Comparison of ENCODE assay signal across 1 cellular context in genomic region chr3:156554842-156555687, GRCh38.
A peak's percentile ranks its signal among the peaks of the same experiment; 100 is the strongest.
TF ChIP-seq lines count a peak whose summit lies in the region.

TSS of gene SSR3 (minus strand) at chr3:156555117. CDS start at chr3:156555089, 28 bp downstream.

TF ChIP-seq in HepG2, 621 proteins besides CTCF, POLR2A, EP300 and RAD21 (continued from another document and continues in another):
- TF ChIP-seq ZNF235 (CRISPR knock-in tag; IDR thresholded peaks at IDR 0.05; ENCODE audit: borderline replicate concordance): no peak
- no peak; the same call in 1 of the 2 replicates for TF ChIP-seq ZNF281 (CRISPR knock-in tag; IDR thresholded peaks at IDR 0.05; ENCODE audit: borderline replicate concordance)
- no peak; the same call in 1 of the 2 replicates for TF ChIP-seq ZBTB21 (CRISPR knock-in tag; IDR thresholded peaks at IDR 0.05)
- no peak for TF ChIP-seq ZNF207 (IDR thresholded peaks at IDR 0.05; ENCODE audit: borderline replicate concordance)
- TF ChIP-seq ZNF710 (CRISPR knock-in tag; IDR thresholded peaks at IDR 0.05; ENCODE audit: borderline replicate concordance): 0 out of 2 replicates have a peak, but pooled peaks have one; percentile 62
- no peak for TF ChIP-seq ZNF512B (CRISPR knock-in tag; IDR thresholded peaks at IDR 0.05; ENCODE audit: borderline replicate concordance)
- TF ChIP-seq REXO4 (CRISPR knock-in tag; IDR thresholded peaks at IDR 0.05; ENCODE audit: borderline replicate concordance): no peak
- no peak; the same call in 1 of the 2 replicates for TF ChIP-seq ZSCAN21 (CRISPR knock-in tag; IDR thresholded peaks at IDR 0.05; ENCODE audit: borderline replicate concordance)
- 0 out of 2 replicates have a peak, but pooled peaks have one; percentile 33 for TF ChIP-seq SMAD3 (CRISPR knock-in tag; IDR thresholded peaks at IDR 0.05)
- TF ChIP-seq TMF1 (CRISPR knock-in tag; IDR thresholded peaks at IDR 0.05; ENCODE audit: low read depth): no peak
- TF ChIP-seq SOX13 (IDR thresholded peaks at IDR 0.05): no peak
- TF ChIP-seq SOX13 (CRISPR knock-in tag; conservative IDR thresholded peaks at IDR 0.05 in 1 of 2, IDR thresholded peaks at IDR 0.05 in 1 of 2): 0 out of 4 replicates have a peak, but pooled peaks of 1 of the 2 experiments have one; percentile 19
- TF ChIP-seq GATAD1 (CRISPR knock-in tag; IDR thresholded peaks at IDR 0.05): peak; percentile 74
- no peak for TF ChIP-seq ATF2 (CRISPR knock-in tag; IDR thresholded peaks at IDR 0.05)
- peak; percentile 63 for TF ChIP-seq ZNF781 (CRISPR knock-in tag; IDR thresholded peaks at IDR 0.05; ENCODE audit: borderline replicate concordance, not compliant biosample characterization)
- TF ChIP-seq IRX3 (CRISPR knock-in tag; IDR thresholded peaks at IDR 0.05; ENCODE audit: borderline replicate concordance, low read depth): no peak
- TF ChIP-seq MTERF4 (CRISPR knock-in tag; IDR thresholded peaks at IDR 0.05): no peak; the same call in 1 of the 2 replicates
- no peak for TF ChIP-seq JUNB (CRISPR knock-in tag; IDR thresholded peaks at IDR 0.05; ENCODE audit: borderline replicate concordance)
- TF ChIP-seq HBP1 (CRISPR knock-in tag; IDR thresholded peaks at IDR 0.05; ENCODE audit: low read depth): no peak
- TF ChIP-seq ARHGAP35 (CRISPR knock-in tag; IDR thresholded peaks at IDR 0.05; ENCODE audit: borderline replicate concordance): no peak
- no peak for TF ChIP-seq ZBTB7B (CRISPR knock-in tag; IDR thresholded peaks at IDR 0.05)
- TF ChIP-seq ZFP90 (CRISPR knock-in tag; IDR thresholded peaks at IDR 0.05; ENCODE audit: borderline replicate concordance): no peak
- 0 out of 2 replicates have a peak, but pooled peaks have one; percentile 27 for TF ChIP-seq SMAD9 (CRISPR knock-in tag; IDR thresholded peaks at IDR 0.05)
- TF ChIP-seq MIXL1 (CRISPR knock-in tag; IDR thresholded peaks at IDR 0.05): peak; percentile 31
- TF ChIP-seq ZBTB42 (CRISPR knock-in tag; IDR thresholded peaks at IDR 0.05): no peak
- no peak for TF ChIP-seq ZNF75D (CRISPR knock-in tag; IDR thresholded peaks at IDR 0.05; ENCODE audit: borderline replicate concordance)
- TF ChIP-seq ZNF33B (CRISPR knock-in tag; IDR thresholded peaks at IDR 0.05): no peak
- peak; percentile 84 for TF ChIP-seq MXD4 (CRISPR knock-in tag; IDR thresholded peaks at IDR 0.05)
- TF ChIP-seq GTF3A (CRISPR knock-in tag; conservative IDR thresholded peaks at IDR 0.05): no peak
- TF ChIP-seq ARID3A (IDR thresholded peaks at IDR 0.05; ENCODE audit: low read depth, low read length): no peak
- TF ChIP-seq ZNF768 (CRISPR knock-in tag; IDR thresholded peaks at IDR 0.05): peak; percentile 61; the same call in 1 of the 2 replicates
- 0 out of 2 replicates have a peak, but pooled peaks have one; percentile 6 for TF ChIP-seq SIX4 (CRISPR knock-in tag; IDR thresholded peaks at IDR 0.05)
- no peak for TF ChIP-seq ATF4 (CRISPR knock-in tag; IDR thresholded peaks at IDR 0.05)
- peak; percentile 25; the same call in 1 of the 2 replicates for TF ChIP-seq ZBTB4 (CRISPR knock-in tag; IDR thresholded peaks at IDR 0.05; ENCODE audit: borderline replicate concordance)
- TF ChIP-seq ZKSCAN1 (IDR thresholded peaks at IDR 0.05; ENCODE audit: low read length): peak; percentile 30; the same call in 1 of the 2 replicates
- TF ChIP-seq ZNF329 (CRISPR knock-in tag; IDR thresholded peaks at IDR 0.05; ENCODE audit: low read depth): no peak
